1 cellular context compared by ENCODE assay signal in the genomic region with DNA sequence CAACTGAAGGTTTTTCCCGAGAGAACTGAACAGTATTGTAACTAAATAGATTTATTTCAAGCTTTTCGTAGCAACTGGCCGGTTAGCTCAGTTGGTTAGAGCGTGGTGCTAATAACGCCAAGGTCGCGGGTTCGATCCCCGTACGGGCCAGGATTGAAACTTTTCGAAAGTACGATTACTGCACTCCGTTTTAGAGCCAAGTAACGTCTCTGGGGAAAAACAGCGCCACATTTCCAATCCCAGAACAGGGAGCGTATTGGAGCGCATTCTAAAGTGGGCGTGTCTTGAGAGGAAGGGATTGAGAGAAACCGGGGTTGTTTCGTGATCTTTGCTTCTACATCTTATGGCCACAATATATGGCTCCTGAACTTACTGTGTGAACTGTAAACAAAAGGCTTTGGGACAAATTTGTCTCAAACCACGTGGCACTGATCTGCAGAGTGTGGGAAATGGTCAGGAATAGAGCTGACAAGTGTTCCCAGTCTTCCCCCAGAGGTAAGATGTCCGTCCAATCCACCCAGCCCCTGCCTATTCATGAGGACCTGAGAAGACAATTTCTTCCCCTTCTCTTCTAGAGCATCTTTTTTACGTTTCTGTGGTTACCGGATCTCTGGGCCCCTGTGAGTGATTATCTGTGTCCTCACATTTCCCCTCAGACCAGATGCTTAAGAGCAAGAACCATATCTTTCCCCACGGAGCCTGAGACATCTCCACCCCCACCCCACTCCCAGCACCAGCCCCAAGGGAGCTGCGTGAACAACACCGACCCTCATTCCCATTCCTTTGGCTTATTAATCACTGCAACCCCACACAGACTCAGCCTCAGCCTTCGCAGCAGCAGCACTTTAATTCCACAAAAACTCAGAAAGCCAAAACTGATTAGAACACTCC.
TF ChIP-seq lines count a peak whose summit lies in the region.

No MANE protein-coding gene starts in this region.

TF ChIP-seq in HepG2, 621 proteins besides CTCF, POLR2A, EP300 and RAD21 (continued from another document and continues in another):
- no peak for TF ChIP-seq RNF2 (conservative IDR thresholded peaks at IDR 0.05; ENCODE audit: low read depth)
- peak; percentile 59; the same call in 1 of the 2 replicates for TF ChIP-seq SOX5 (CRISPR knock-in tag; IDR thresholded peaks at IDR 0.05; ENCODE audit: borderline replicate concordance)
- no peak for TF ChIP-seq NR2F1 (CRISPR knock-in tag; IDR thresholded peaks at IDR 0.05)
- no peak for TF ChIP-seq NR2C2 (CRISPR knock-in tag; IDR thresholded peaks at IDR 0.05; ENCODE audit: borderline replicate concordance)
- TF ChIP-seq ZSCAN20 (CRISPR knock-in tag; IDR thresholded peaks at IDR 0.05; ENCODE audit: borderline replicate concordance), result no peak
- no peak for TF ChIP-seq ZNF775 (CRISPR knock-in tag; IDR thresholded peaks at IDR 0.05; ENCODE audit: borderline replicate concordance)
- peak; percentile 42; the same call in 1 of the 2 replicates for TF ChIP-seq ZFY (CRISPR knock-in tag; IDR thresholded peaks at IDR 0.05)
- no peak for TF ChIP-seq PITX1 (CRISPR knock-in tag; IDR thresholded peaks at IDR 0.05)
- TF ChIP-seq, protein P1, sequence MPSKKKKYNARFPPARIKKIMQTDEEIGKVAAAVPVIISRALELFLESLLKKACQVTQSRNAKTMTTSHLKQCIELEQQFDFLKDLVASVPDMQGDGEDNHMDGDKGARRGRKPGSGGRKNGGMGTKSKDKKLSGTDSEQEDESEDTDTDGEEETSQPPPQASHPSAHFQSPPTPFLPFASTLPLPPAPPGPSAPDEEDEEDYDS (CRISPR knock-in tag; IDR thresholded peaks at IDR 0.05), result no peak
- TF ChIP-seq RAD51 (IDR thresholded peaks at IDR 0.05; ENCODE audit: borderline replicate concordance), result no peak
- TF ChIP-seq ZNF703 (CRISPR knock-in tag; IDR thresholded peaks at IDR 0.05; ENCODE audit: borderline replicate concordance), result no peak; the same call in 1 of the 2 replicates
- TF ChIP-seq, protein P2, sequence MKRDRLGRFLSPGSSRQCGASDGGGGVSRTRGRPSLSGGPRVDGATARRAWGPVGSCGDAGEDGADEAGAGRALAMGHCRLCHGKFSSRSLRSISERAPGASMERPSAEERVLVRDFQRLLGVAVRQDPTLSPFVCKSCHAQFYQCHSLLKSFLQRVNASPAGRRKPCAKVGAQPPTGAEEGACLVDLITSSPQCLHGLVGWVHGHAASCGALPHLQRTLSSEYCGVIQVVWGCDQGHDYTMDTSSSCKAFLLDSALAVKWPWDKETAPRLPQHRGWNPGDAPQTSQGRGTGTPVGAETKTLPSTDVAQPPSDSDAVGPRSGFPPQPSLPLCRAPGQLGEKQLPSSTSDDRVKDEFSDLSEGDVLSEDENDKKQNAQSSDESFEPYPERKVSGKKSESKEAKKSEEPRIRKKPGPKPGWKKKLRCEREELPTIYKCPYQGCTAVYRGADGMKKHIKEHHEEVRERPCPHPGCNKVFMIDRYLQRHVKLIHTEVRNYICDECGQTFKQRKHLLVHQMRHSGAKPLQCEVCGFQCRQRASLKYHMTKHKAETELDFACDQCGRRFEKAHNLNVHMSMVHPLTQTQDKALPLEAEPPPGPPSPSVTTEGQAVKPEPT (CRISPR knock-in tag; IDR thresholded peaks at IDR 0.05; ENCODE audit: low read depth), result no peak
- TF ChIP-seq, protein P3, sequence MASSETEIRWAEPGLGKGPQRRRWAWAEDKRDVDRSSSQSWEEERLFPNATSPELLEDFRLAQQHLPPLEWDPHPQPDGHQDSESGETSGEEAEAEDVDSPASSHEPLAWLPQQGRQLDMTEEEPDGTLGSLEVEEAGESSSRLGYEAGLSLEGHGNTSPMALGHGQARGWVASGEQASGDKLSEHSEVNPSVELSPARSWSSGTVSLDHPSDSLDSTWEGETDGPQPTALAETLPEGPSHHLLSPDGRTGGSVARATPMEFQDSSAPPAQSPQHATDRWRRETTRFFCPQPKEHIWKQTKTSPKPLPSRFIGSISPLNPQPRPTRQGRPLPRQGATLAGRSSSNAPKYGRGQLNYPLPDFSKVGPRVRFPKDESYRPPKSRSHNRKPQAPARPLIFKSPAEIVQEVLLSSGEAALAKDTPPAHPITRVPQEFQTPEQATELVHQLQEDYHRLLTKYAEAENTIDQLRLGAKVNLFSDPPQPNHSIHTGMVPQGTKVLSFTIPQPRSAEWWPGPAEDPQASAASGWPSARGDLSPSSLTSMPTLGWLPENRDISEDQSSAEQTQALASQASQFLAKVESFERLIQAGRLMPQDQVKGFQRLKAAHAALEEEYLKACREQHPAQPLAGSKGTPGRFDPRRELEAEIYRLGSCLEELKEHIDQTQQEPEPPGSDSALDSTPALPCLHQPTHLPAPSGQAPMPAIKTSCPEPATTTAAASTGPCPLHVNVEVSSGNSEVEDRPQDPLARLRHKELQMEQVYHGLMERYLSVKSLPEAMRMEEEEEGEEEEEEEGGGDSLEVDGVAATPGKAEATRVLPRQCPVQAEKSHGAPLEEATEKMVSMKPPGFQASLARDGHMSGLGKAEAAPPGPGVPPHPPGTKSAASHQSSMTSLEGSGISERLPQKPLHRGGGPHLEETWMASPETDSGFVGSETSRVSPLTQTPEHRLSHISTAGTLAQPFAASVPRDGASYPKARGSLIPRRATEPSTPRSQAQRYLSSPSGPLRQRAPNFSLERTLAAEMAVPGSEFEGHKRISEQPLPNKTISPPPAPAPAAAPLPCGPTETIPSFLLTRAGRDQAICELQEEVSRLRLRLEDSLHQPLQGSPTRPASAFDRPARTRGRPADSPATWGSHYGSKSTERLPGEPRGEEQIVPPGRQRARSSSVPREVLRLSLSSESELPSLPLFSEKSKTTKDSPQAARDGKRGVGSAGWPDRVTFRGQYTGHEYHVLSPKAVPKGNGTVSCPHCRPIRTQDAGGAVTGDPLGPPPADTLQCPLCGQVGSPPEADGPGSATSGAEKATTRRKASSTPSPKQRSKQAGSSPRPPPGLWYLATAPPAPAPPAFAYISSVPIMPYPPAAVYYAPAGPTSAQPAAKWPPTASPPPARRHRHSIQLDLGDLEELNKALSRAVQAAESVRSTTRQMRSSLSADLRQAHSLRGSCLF (CRISPR knock-in tag; IDR thresholded peaks at IDR 0.05; ENCODE audit: borderline replicate concordance), result no peak
- TF ChIP-seq, protein P4, sequence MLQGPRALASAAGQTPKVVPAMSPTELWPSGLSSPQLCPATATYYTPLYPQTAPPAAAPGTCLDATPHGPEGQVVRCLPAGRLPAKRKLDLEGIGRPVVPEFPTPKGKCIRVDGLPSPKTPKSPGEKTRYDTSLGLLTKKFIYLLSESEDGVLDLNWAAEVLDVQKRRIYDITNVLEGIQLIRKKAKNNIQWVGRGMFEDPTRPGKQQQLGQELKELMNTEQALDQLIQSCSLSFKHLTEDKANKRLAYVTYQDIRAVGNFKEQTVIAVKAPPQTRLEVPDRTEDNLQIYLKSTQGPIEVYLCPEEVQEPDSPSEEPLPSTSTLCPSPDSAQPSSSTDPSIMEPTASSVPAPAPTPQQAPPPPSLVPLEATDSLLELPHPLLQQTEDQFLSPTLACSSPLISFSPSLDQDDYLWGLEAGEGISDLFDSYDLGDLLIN (CRISPR knock-in tag; IDR thresholded peaks at IDR 0.05; ENCODE audit: borderline replicate concordance), result no peak
- TF ChIP-seq, protein P5, sequence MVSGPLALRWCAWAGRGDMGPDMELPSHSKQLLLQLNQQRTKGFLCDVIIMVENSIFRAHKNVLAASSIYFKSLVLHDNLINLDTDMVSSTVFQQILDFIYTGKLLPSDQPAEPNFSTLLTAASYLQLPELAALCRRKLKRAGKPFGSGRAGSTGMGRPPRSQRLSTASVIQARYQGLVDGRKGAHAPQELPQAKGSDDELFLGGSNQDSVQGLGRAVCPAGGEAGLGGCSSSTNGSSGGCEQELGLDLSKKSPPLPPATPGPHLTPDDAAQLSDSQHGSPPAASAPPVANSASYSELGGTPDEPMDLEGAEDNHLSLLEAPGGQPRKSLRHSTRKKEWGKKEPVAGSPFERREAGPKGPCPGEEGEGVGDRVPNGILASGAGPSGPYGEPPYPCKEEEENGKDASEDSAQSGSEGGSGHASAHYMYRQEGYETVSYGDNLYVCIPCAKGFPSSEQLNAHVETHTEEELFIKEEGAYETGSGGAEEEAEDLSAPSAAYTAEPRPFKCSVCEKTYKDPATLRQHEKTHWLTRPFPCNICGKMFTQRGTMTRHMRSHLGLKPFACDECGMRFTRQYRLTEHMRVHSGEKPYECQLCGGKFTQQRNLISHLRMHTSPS (CRISPR knock-in tag; IDR thresholded peaks at IDR 0.05; ENCODE audit: low read depth), result no peak
- peak; percentile 55 for TF ChIP-seq SPEN (CRISPR knock-in tag; IDR thresholded peaks at IDR 0.05; ENCODE audit: low read depth)
- no peak for TF ChIP-seq THYN1 (CRISPR knock-in tag; IDR thresholded peaks at IDR 0.05; ENCODE audit: borderline replicate concordance, low read depth)
- TF ChIP-seq ZNF720 (CRISPR knock-in tag; IDR thresholded peaks at IDR 0.05), result no peak
- TF ChIP-seq, protein P6, sequence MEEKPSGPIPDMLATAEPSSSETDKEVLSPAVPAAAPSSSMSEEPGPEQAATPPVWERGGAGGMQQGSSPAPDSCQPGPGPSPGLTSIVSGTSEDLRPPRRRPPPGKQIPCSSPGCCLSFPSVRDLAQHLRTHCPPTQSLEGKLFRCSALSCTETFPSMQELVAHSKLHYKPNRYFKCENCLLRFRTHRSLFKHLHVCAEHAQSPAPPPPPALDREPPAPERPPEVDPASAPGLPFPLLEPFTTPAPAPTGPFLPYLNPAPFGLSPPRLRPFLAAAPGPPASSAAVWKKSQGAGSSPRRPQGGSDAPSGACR (CRISPR knock-in tag; IDR thresholded peaks at IDR 0.05), result 0 out of 2 replicates have a peak, but pooled peaks have one; percentile 28
- TF ChIP-seq IKZF1 (IDR thresholded peaks at IDR 0.05), result no peak
- TF ChIP-seq, protein P7, sequence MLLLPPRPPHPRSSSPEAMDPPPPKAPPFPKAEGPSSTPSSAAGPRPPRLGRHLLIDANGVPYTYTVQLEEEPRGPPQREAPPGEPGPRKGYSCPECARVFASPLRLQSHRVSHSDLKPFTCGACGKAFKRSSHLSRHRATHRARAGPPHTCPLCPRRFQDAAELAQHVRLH (CRISPR knock-in tag; IDR thresholded peaks at IDR 0.05; ENCODE audit: borderline replicate concordance, low read depth), result peak; percentile 82; the same call in 1 of the 2 replicates
- no peak; the same call in 1 of the 2 replicates for TF ChIP-seq KAT7 (CRISPR knock-in tag; IDR thresholded peaks at IDR 0.05; ENCODE audit: borderline replicate concordance)
- TF ChIP-seq MBNL3 (CRISPR knock-in tag; conservative IDR thresholded peaks at IDR 0.05), result no peak
- no peak for TF ChIP-seq ZNF207 (IDR thresholded peaks at IDR 0.05; ENCODE audit: borderline replicate concordance)
- 0 out of 2 replicates have a peak, but pooled peaks have one; percentile 27 for TF ChIP-seq ARID2 (CRISPR knock-in tag; IDR thresholded peaks at IDR 0.05; ENCODE audit: borderline replicate concordance)
- TF ChIP-seq, protein P8, sequence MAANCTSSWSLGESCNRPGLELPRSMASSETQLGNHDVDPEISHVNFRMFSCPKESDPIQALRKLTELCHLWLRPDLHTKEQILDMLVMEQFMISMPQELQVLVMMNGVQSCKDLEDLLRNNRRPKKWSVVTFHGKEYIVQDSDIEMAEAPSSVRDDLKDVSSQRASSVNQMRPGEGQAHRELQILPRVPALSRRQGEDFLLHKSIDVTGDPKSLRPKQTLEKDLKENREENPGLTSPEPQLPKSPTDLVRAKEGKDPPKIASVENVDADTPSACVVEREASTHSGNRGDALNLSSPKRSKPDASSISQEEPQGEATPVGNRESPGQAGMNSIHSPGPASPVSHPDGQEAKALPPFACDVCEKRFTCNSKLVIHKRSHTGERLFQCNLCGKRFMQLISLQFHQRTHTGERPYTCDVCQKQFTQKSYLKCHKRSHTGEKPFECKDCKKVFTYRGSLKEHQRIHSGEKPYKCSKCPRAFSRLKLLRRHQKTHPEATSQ (CRISPR knock-in tag; IDR thresholded peaks at IDR 0.05; ENCODE audit: borderline replicate concordance), result no peak
- TF ChIP-seq, protein P9, sequence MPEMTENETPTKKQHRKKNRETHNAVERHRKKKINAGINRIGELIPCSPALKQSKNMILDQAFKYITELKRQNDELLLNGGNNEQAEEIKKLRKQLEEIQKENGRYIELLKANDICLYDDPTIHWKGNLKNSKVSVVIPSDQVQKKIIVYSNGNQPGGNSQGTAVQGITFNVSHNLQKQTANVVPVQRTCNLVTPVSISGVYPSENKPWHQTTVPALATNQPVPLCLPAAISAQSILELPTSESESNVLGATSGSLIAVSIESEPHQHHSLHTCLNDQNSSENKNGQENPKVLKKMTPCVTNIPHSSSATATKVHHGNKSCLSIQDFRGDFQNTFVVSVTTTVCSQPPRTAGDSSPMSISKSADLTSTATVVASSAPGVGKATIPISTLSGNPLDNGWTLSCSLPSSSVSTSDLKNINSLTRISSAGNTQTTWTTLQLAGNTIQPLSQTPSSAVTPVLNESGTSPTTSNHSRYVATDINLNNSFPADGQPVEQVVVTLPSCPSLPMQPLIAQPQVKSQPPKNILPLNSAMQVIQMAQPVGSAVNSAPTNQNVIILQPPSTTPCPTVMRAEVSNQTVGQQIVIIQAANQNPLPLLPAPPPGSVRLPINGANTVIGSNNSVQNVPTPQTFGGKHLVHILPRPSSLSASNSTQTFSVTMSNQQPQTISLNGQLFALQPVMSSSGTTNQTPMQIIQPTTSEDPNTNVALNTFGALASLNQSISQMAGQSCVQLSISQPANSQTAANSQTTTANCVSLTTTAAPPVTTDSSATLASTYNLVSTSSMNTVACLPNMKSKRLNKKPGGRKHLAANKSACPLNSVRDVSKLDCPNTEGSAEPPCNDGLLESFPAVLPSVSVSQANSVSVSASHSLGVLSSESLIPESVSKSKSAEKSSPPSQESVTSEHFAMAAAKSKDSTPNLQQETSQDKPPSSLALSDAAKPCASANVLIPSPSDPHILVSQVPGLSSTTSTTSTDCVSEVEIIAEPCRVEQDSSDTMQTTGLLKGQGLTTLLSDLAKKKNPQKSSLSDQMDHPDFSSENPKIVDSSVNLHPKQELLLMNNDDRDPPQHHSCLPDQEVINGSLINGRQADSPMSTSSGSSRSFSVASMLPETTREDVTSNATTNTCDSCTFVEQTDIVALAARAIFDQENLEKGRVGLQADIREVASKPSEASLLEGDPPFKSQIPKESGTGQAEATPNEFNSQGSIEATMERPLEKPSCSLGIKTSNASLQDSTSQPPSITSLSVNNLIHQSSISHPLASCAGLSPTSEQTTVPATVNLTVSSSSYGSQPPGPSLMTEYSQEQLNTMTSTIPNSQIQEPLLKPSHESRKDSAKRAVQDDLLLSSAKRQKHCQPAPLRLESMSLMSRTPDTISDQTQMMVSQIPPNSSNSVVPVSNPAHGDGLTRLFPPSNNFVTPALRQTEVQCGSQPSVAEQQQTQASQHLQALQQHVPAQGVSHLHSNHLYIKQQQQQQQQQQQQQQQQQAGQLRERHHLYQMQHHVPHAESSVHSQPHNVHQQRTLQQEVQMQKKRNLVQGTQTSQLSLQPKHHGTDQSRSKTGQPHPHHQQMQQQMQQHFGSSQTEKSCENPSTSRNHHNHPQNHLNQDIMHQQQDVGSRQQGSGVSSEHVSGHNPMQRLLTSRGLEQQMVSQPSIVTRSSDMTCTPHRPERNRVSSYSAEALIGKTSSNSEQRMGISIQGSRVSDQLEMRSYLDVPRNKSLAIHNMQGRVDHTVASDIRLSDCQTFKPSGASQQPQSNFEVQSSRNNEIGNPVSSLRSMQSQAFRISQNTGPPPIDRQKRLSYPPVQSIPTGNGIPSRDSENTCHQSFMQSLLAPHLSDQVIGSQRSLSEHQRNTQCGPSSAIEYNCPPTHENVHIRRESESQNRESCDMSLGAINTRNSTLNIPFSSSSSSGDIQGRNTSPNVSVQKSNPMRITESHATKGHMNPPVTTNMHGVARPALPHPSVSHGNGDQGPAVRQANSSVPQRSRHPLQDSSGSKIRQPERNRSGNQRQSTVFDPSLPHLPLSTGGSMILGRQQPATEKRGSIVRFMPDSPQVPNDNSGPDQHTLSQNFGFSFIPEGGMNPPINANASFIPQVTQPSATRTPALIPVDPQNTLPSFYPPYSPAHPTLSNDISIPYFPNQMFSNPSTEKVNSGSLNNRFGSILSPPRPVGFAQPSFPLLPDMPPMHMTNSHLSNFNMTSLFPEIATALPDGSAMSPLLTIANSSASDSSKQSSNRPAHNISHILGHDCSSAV (CRISPR knock-in tag; IDR thresholded peaks at IDR 0.05; ENCODE audit: borderline replicate concordance), result no peak
- TF ChIP-seq CCAR2 (optimal IDR thresholded peaks at IDR 0.05; ENCODE audit: low read depth, low read length), result no peak
- TF ChIP-seq ZSCAN25 (CRISPR knock-in tag; IDR thresholded peaks at IDR 0.05), result no peak
